Comparison of ENCODE assay signal across 8 cellular contexts in the genomic region with DNA sequence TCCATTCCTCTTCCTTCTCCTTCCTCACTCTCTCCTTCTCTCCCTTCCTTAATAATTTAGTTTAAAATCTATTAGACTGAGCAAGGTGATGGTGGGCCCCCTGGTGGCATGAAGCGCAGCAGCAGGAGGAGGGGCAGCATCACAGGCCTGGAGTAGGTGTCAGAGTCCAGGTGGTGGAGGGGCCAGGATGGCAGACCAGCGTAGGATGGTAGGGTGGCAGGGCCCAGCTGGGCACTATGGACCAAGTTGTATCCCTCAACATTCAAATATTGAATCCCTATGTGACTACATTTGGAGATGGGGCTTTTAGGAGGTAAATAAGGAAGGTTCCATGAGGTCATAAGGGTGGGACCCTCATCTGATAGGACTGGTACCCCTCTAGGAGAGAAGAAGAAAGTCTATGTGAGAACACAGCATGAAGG.
DNase-seq lines count a peak whose midpoint lies in the region; ATAC-seq and FAIRE-seq lines count a peak whose summit lies in the region.

No MANE protein-coding gene starts in this region.

- peak; percentile 70 for ATAC-seq in activated CD8-positive, alpha-beta T cell treated with anti-CD3 and anti-CD28 coated beads, Interleukin-2, amount 10 ng/mL, durations not matched to agents 7 days and 5 days
- no peak for ATAC-seq in HG02588 (IDR thresholded peaks at IDR 0.05; ENCODE audit: unreplicated experiment)

- H3K27me3 Mint-ChIP-seq in activated CD8-positive, alpha-beta T cell treated with anti-CD3 and anti-CD28 coated beads, Interleukin-2, amount 10 ng/mL, durations not matched to agents 7 days and 5 days (ENCODE audit: low read depth), result no peaks in the 10 kb centered on the region

- CTCF ChIA-PET in activated CD8-positive, alpha-beta T cell treated with anti-CD3 and anti-CD28 coated beads, Interleukin-2, amount 10 ng/mL, durations not matched to agents 7 days and 5 days (lab: Charles Lee), result interaction anchor here (0.7 to 3.5 kb wide), 9 partner anchors 8 to 274 kb away, joined by 3 to 34 read pairs (median 3); no protein-coding TSS in a partner anchor

- H3K4me1 Mint-ChIP-seq in activated CD8-positive, alpha-beta T cell treated with anti-CD3 and anti-CD28 coated beads, Interleukin-2, amount 10 ng/mL, durations not matched to agents 7 days and 5 days (ENCODE audit: low read depth), result no peaks in the 10 kb centered on the region

- no peak overlapping the region for H3K27ac Mint-ChIP-seq in activated CD8-positive, alpha-beta T cell treated with anti-CD3 and anti-CD28 coated beads, Interleukin-2, amount 10 ng/mL, durations not matched to agents 7 days and 5 days

- peaks cover 9% of the 10 kb centered on the region for H3K36me3 Mint-ChIP-seq in activated CD8-positive, alpha-beta T cell treated with anti-CD3 and anti-CD28 coated beads, Interleukin-2, amount 10 ng/mL, durations not matched to agents 7 days and 5 days (ENCODE audit: low read depth)

- FAIRE-seq in endometrium (lab: Jason Lieb, UNC), result peak; percentile 46

- no peak overlapping the region for H3K4me3 Mint-ChIP-seq in activated CD8-positive, alpha-beta T cell treated with anti-CD3 and anti-CD28 coated beads, Interleukin-2, amount 10 ng/mL, durations not matched to agents 7 days and 5 days

- POLR2A ChIA-PET in activated CD8-positive, alpha-beta T cell treated with anti-CD3 and anti-CD28 coated beads, Interleukin-2, amount 10 ng/mL, durations not matched to agents 7 days and 5 days (lab: Charles Lee), result no interaction called here

- H3K9me3 Mint-ChIP-seq in activated CD8-positive, alpha-beta T cell treated with anti-CD3 and anti-CD28 coated beads, Interleukin-2, amount 10 ng/mL, durations not matched to agents 7 days and 5 days (ENCODE audit: insufficient read depth), result peaks cover 9% of the 10 kb centered on the region

- peak; percentile 55 for DNase-seq in ELR (ENCODE audit: low read depth)
- DNase-seq in NCI-H345 (lab: John Stamatoyannopoulos, UW), result peak; percentile 57
- peak; percentile 69 for DNase-seq in activated CD8-positive, alpha-beta T cell treated with anti-CD3 and anti-CD28 coated beads, Interleukin-2, amount 10 ng/mL, durations not matched to agents 7 days and 5 days
- DNase-seq in mucosa of gallbladder (ENCODE audit: low spot score), result peak; percentile 66
- peak; percentile 40 for DNase-seq in superior temporal gyrus (ENCODE audit: extremely low spot score)
- no peak for DNase-seq in NCI-H510A treated with DMSO at 0.1 percent for 48 hours (lab: John Stamatoyannopoulos, UW)
